1 cellular context compared by ENCODE assay signal in genomic region chr16:8675183-8676159, GRCh38.
TF ChIP-seq lines count a peak whose summit lies in the region.

No MANE protein-coding gene starts in this region.

TF ChIP-seq in SK-N-SH treated with all-trans-retinoic acid at 6 μM for 48 hours, 23 proteins besides CTCF, POLR2A, EP300 and RAD21 (continued from another document):
- no peak for TF ChIP-seq GLIS3 (CRISPR knock-in tag; IDR thresholded peaks at IDR 0.05)
- no peak for TF ChIP-seq RARB (CRISPR knock-in tag; IDR thresholded peaks at IDR 0.05)
- no peak for TF ChIP-seq CSRNP3 (CRISPR knock-in tag; IDR thresholded peaks at IDR 0.05)
- TF ChIP-seq BACH2 (CRISPR knock-in tag; IDR thresholded peaks at IDR 0.05; ENCODE audit: borderline replicate concordance): no peak
- no peak for TF ChIP-seq TSHZ2 (CRISPR knock-in tag; IDR thresholded peaks at IDR 0.05)
- no peak for TF ChIP-seq ZNF8 (CRISPR knock-in tag; IDR thresholded peaks at IDR 0.05)
- TF ChIP-seq PPARA (CRISPR knock-in tag; IDR thresholded peaks at IDR 0.05; ENCODE audit: borderline replicate concordance): no peak
- no peak for TF ChIP-seq ISL1 (CRISPR knock-in tag; IDR thresholded peaks at IDR 0.05)
- no peak for TF ChIP-seq PATZ1 (CRISPR knock-in tag; IDR thresholded peaks at IDR 0.05; ENCODE audit: borderline replicate concordance)
- TF ChIP-seq CSDC2 (CRISPR knock-in tag; IDR thresholded peaks at IDR 0.05): no peak
- no peak for TF ChIP-seq OSR1 (CRISPR knock-in tag; IDR thresholded peaks at IDR 0.05)
